ENCODE assay signal across 1 cellular context in genomic region chr6:150297327-150298028, GRCh38.
TF ChIP-seq lines count a peak whose summit lies in the region.

No MANE protein-coding gene starts in this region.

TF ChIP-seq in K562, 482 proteins besides CTCF, POLR2A, EP300 and RAD21 (continued from another document and continues in another):
- TF ChIP-seq KDM5B (IDR thresholded peaks at IDR 0.05; ENCODE audit: insufficient replicate concordance, low read depth, low read length) (peak; percentile 20), ELF2 (CRISPR knock-in tag; IDR thresholded peaks at IDR 0.05) (no peak), MGA (IDR thresholded peaks at IDR 0.05) (no peak), SRF (CRISPR knock-in tag; IDR thresholded peaks at IDR 0.05) (no peak), CBX5 (IDR thresholded peaks at IDR 0.05; ENCODE audit: borderline replicate concordance, low read depth) (peak; percentile 92), LCOR (CRISPR knock-in tag; IDR thresholded peaks at IDR 0.05) (0 out of 2 replicates have a peak, but pooled peaks have one; percentile 18), TFAM (CRISPR knock-in tag; conservative IDR thresholded peaks at IDR 0.05) (no peak), PRDM10 (IDR thresholded peaks at IDR 0.05; ENCODE audit: partially characterized antibody) (no peak), SMARCE1 (IDR thresholded peaks at IDR 0.05) (0 out of 2 replicates have a peak, but pooled peaks have one; percentile 17), ZNF444 (CRISPR knock-in tag; IDR thresholded peaks at IDR 0.05) (no peak), ATF7 (IDR thresholded peaks at IDR 0.05) (peak; percentile 89), NR1H2 (CRISPR knock-in tag; IDR thresholded peaks at IDR 0.05) (no peak), ZNF695 (CRISPR knock-in tag; IDR thresholded peaks at IDR 0.05) (no peak), DIDO1 (tag; IDR thresholded peaks at IDR 0.05; ENCODE audit: low read depth) (no peak), ZFP36 (IDR thresholded peaks at IDR 0.05; ENCODE audit: low read depth, low read length, partially characterized antibody) (no peak), GTF2A2 (tag; IDR thresholded peaks at IDR 0.05) (no peak), CAMTA2 (CRISPR knock-in tag; conservative IDR thresholded peaks at IDR 0.05) (no peak), CBX3 (IDR thresholded peaks at IDR 0.05; ENCODE audit: borderline replicate concordance in 1 of 2, low read length in 2 of 2) (peak in 1 of 2 experiments; percentile 97; a peak in 2 of 3 replicates), U2AF2 (optimal IDR thresholded peaks at IDR 0.05; ENCODE audit: low read depth, low read length) (no peak), TRIM24 (IDR thresholded peaks at IDR 0.05) (peak; percentile 93 to 95), NRF1 (conservative IDR thresholded peaks at IDR 0.05 in 1 of 2, IDR thresholded peaks at IDR 0.05 in 1 of 2) (peak in 1 of 2 experiments; percentile 30; a peak in 2 of 4 replicates), TRIM28 (IDR thresholded peaks at IDR 0.05) (peak; percentile 92), NFE2 (IDR thresholded peaks at IDR 0.05; ENCODE audit: low read depth) (peak; percentile 59; the same call in 1 of the 2 replicates), ZKSCAN8 (CRISPR knock-in tag; IDR thresholded peaks at IDR 0.05) (no peak), GATA2 (CRISPR knock-in tag; IDR thresholded peaks at IDR 0.05) (no peak), NR2F6 (CRISPR knock-in tag; IDR thresholded peaks at IDR 0.05) (no peak), FOXM1 (IDR thresholded peaks at IDR 0.05; ENCODE audit: low read depth) (no peak), FOXM1 (CRISPR knock-in tag; IDR thresholded peaks at IDR 0.05; ENCODE audit: low read depth) (no peak), ZNF592 (IDR thresholded peaks at IDR 0.05) (no peak), TAF7 (tag; IDR thresholded peaks at IDR 0.05) (no peak), TRIM25 (IDR thresholded peaks at IDR 0.05; ENCODE audit: borderline replicate concordance) (no peak), ARHGAP35 (IDR thresholded peaks at IDR 0.05; ENCODE audit: partially characterized antibody) (no peak), ZNF121 (CRISPR knock-in tag; conservative IDR thresholded peaks at IDR 0.05) (no peak), NFXL1 (CRISPR knock-in tag; IDR thresholded peaks at IDR 0.05) (no peak), ZNF79 (CRISPR knock-in tag; IDR thresholded peaks at IDR 0.05; ENCODE audit: low read depth) (no peak), HNRNPH1 (optimal IDR thresholded peaks at IDR 0.05; ENCODE audit: low read depth, low read length) (no peak), FOXK2 (conservative IDR thresholded peaks at IDR 0.05 in 1 of 2, IDR thresholded peaks at IDR 0.05 in 1 of 2; ENCODE audit: low read depth in 2 of 2) (no peak; a peak in 1 of 4 replicates), NFIX (CRISPR knock-in tag; IDR thresholded peaks at IDR 0.05; ENCODE audit: low read depth) (no peak), DPF2 (IDR thresholded peaks at IDR 0.05) (peak; percentile 55; the same call in 1 of the 2 replicates), MAFF (IDR thresholded peaks at IDR 0.05; ENCODE audit: low read length) (no peak), RUNX1 (IDR thresholded peaks at IDR 0.05; ENCODE audit: low read depth) (no peak), ILK (tag; IDR thresholded peaks at IDR 0.05; ENCODE audit: borderline replicate concordance, low read depth) (no peak), ZBTB33 (CRISPR knock-in tag; IDR thresholded peaks at IDR 0.05) (no peak), SMARCB1 (IDR thresholded peaks at IDR 0.05; ENCODE audit: insufficient read length, low read depth) (no peak)
